In the genomic region with DNA sequence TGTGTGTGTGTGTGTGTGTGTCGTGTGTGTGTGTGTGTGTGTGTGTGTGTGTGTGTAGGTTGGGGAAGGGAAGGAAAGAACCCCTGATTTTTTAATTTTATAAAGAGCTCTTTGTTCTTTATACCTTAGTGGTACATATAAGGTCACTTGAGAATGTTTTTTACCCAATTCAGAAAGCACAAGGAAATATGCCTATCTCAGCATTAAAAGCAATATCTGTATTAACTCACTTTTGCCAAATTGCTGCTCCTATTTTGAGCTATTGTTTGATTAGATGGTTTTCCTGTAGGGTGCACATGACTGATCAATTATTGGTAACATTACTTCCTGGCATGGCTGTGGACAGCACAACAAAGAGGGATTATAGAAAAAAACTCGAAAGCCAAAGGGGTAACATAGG, we compare ENCODE assay signal across 2 cellular contexts.
TF ChIP-seq lines count a peak whose summit lies in the region.

No MANE protein-coding gene starts in this region.

TF ChIP-seq in SK-N-SH treated with all-trans-retinoic acid at 6 μM for 48 hours, 23 proteins besides CTCF, POLR2A, EP300 and RAD21 (continued from another document):
- TF ChIP-seq, protein P1, sequence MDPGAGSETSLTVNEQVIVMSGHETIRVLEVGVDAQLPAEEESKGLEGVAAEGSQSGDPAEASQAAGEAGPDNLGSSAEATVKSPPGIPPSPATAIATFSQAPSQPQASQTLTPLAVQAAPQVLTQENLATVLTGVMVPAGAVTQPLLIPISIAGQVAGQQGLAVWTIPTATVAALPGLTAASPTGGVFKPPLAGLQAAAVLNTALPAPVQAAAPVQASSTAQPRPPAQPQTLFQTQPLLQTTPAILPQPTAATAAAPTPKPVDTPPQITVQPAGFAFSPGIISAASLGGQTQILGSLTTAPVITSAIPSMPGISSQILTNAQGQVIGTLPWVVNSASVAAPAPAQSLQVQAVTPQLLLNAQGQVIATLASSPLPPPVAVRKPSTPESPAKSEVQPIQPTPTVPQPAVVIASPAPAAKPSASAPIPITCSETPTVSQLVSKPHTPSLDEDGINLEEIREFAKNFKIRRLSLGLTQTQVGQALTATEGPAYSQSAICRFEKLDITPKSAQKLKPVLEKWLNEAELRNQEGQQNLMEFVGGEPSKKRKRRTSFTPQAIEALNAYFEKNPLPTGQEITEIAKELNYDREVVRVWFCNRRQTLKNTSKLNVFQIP (CRISPR knock-in tag; IDR thresholded peaks at IDR 0.05; ENCODE audit: borderline replicate concordance, low read depth), result no peak
- TF ChIP-seq, protein P2, sequence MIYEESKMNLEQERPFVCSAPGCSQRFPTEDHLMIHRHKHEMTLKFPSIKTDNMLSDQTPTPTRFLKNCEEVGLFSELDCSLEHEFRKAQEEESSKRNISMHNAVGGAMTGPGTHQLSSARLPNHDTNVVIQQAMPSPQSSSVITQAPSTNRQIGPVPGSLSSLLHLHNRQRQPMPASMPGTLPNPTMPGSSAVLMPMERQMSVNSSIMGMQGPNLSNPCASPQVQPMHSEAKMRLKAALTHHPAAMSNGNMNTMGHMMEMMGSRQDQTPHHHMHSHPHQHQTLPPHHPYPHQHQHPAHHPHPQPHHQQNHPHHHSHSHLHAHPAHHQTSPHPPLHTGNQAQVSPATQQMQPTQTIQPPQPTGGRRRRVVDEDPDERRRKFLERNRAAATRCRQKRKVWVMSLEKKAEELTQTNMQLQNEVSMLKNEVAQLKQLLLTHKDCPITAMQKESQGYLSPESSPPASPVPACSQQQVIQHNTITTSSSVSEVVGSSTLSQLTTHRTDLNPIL (CRISPR knock-in tag; IDR thresholded peaks at IDR 0.05; ENCODE audit: low read depth), result no peak
- no peak for TF ChIP-seq TOX (CRISPR knock-in tag; IDR thresholded peaks at IDR 0.05; ENCODE audit: borderline replicate concordance)
- no peak for TF ChIP-seq ISL1 (CRISPR knock-in tag; IDR thresholded peaks at IDR 0.05)

TF ChIP-seq in SK-N-SH, 30 proteins besides CTCF, POLR2A, EP300 and RAD21 (continued from another document):
- TF ChIP-seq SMC3 (IDR thresholded peaks at IDR 0.05; ENCODE audit: low read depth, low read length) (no peak), NRF1 (IDR thresholded peaks at IDR 0.05; ENCODE audit: low read depth, low read length) (no peak)
TF ChIP-seq in SK-N-SH: peak in this region for 0.
